Comparison of ENCODE assay signal across 29 cellular contexts in genomic region chr10:117884592-117884991, GRCh38.
"Had no signal": no experiment of that assay in that cellular context is flagged by ENCODE, and none has a peak within 500 bp of the region (broad histone marks: within the 10 kb centered on the region; RNA-seq: fewer than 3 reads in every experiment).

No MANE protein-coding gene starts in this region.

- H3K36me3 Mint-ChIP-seq: memory B cell; naive thymus-derived CD4-positive, alpha-beta T cell had no signal

- H3K4me1 Mint-ChIP-seq: memory B cell; naive thymus-derived CD4-positive, alpha-beta T cell; stimulated activated naive CD8-positive, alpha-beta T cell treated with anti-CD3 and anti-CD28 coated beads, Interleukin-15, amount 100 ng/mL, for 72 hours had no signal

- ATAC-seq: left lobe of liver; naive thymus-derived CD4-positive, alpha-beta T cell; psoas muscle; right lobe of liver; stimulated activated naive CD8-positive, alpha-beta T cell treated with anti-CD3 and anti-CD28 coated beads, Interleukin-15, amount 100 ng/mL, for 72 hours; upper lobe of right lung had no signal

- H3K27ac Mint-ChIP-seq: dendritic cell treated with granulocyte-macrophage colony-stimulating factor and Interleukin-4, amounts not matched to agents 40 ng/mL and 50 ng/mL, for 4 days; memory B cell; naive thymus-derived CD4-positive, alpha-beta T cell; nephron; stimulated activated naive CD8-positive, alpha-beta T cell treated with anti-CD3 and anti-CD28 coated beads, Interleukin-15, amount 100 ng/mL, for 72 hours had no signal

- H3K36me3 ChIP-seq: colonic mucosa, esophagus squamous epithelium, ovary, right lobe of liver, suprapubic skin, transverse colon, upper lobe of right lung, uterus had no signal

- H3K9me3 ChIP-seq: colonic mucosa, esophagus squamous epithelium, ovary, psoas muscle, right lobe of liver, suprapubic skin, transverse colon, upper lobe of right lung, uterus had no signal

- H3K9me3 Mint-ChIP-seq: dendritic cell treated with granulocyte-macrophage colony-stimulating factor and Interleukin-4, amounts not matched to agents 40 ng/mL and 50 ng/mL, for 4 days; nephron; stimulated activated naive CD8-positive, alpha-beta T cell treated with anti-CD3 and anti-CD28 coated beads, Interleukin-15, amount 100 ng/mL, for 72 hours had no signal

- H3K27me3 ChIP-seq: colonic mucosa, ovary, right lobe of liver, upper lobe of right lung, uterus had no signal

- H3K4me3 ChIP-seq: colonic mucosa, esophagus squamous epithelium, lung, ovary, psoas muscle, right lobe of liver, suprapubic skin, transverse colon, upper lobe of right lung, uterus had no signal

- H3K4me3 Mint-ChIP-seq: dendritic cell treated with granulocyte-macrophage colony-stimulating factor and Interleukin-4, amounts not matched to agents 40 ng/mL and 50 ng/mL, for 4 days; memory B cell; naive thymus-derived CD4-positive, alpha-beta T cell; nephron; stimulated activated naive CD8-positive, alpha-beta T cell treated with anti-CD3 and anti-CD28 coated beads, Interleukin-15, amount 100 ng/mL, for 72 hours had no signal

- DNase-seq: colonic mucosa; effector CD8-positive, alpha-beta T cell; erythroblast; esophagus squamous epithelium; foreskin melanocyte; kidney; midbrain; naive thymus-derived CD4-positive, alpha-beta T cell; occipital lobe; ovary; posterior cingulate gyrus; psoas muscle; right lobe of liver; small intestine; stimulated activated CD4-positive, alpha-beta T cell treated with anti-CD3 and anti-CD28 coated beads, Interleukin-12 subunit alpha, Interleukin-12 subunit beta, amount 100 ng/mL, for 4 hours; stimulated activated CD4-positive, alpha-beta T cell treated with anti-CD3 and anti-CD28 coated beads, Interleukin-1b, Interleukin-23, amount 100 ng/mL, for 48 hours; stimulated activated CD4-positive, alpha-beta T cell treated with anti-CD3 and anti-CD28 coated beads, Interleukin-4, amount 100 ng/mL, for 1 hour; stimulated activated CD8-positive, alpha-beta memory T cell treated with anti-CD3 and anti-CD28 coated beads, Interleukin-4, amount 100 ng/mL, for 48 hours; stimulated activated naive CD4-positive, alpha-beta T cell; stimulated activated naive CD8-positive, alpha-beta T cell treated with anti-CD3 and anti-CD28 coated beads, Interleukin-15, amount 100 ng/mL, for 72 hours; transverse colon; upper lobe of right lung; uterus had no signal

- H3K4me1 ChIP-seq: colonic mucosa, esophagus squamous epithelium, psoas muscle, right lobe of liver, suprapubic skin, transverse colon, upper lobe of right lung, uterus had no signal

- H3K27ac ChIP-seq: colonic mucosa, esophagus squamous epithelium, ovary, psoas muscle, right lobe of liver, suprapubic skin, transverse colon, upper lobe of right lung, uterus had no signal
